ENCODE assay signal across 8 cellular contexts in genomic region chr16:85819245-85819644, GRCh38. TPM values are rescaled to one million over a fixed set of nuclear protein-coding genes. Genes with fewer than 3 reads are reported as not detected.
DNase-seq lines count a peak whose midpoint lies in the region; ATAC-seq, FAIRE-seq and TF ChIP-seq lines count a peak whose summit lies in the region.

No MANE protein-coding gene starts in this region.

- H3K4me2 ChIP-seq in DND-41 (ENCODE audit: insufficient read depth, low read length) (no peak overlapping the region), KMS-11 (no peak overlapping the region), osteoblast (ENCODE audit: insufficient read depth, low read length) (no peak overlapping the region)

- intact Hi-C loops in tibial artery (cut with DNase I; ENCODE audit: low total_unique reads), result no loop called here

- H3K9me3 ChIP-seq in DND-41 (ENCODE audit: insufficient read depth, low read length, severe bottlenecking), result no peaks in the 10 kb centered on the region
- H3K9me3 ChIP-seq in SJSA1 (replicated peaks), result no peaks in the 10 kb centered on the region
- H3K9me3 ChIP-seq in osteoblast (ENCODE audit: low read depth, low read length), result no peaks in the 10 kb centered on the region
- H3K9me3 ChIP-seq in tibial artery, result no peaks in the 10 kb centered on the region

- no peaks in the 10 kb centered on the region for H3K27me3 ChIP-seq in DND-41 (ENCODE audit: insufficient read depth, low read length, poor library complexity)
- peaks cover 24% of the 10 kb centered on the region for H3K27me3 ChIP-seq in KMS-11 (ENCODE audit: insufficient read depth, low read depth)
- peaks cover 2% of the 10 kb centered on the region; the same call in 1 of the 2 replicates for H3K27me3 ChIP-seq in SJSA1 (replicated peaks)
- H3K27me3 ChIP-seq in osteoblast (ENCODE audit: insufficient read depth, low read length), result peaks cover 17% of the 10 kb centered on the region
- H3K27me3 ChIP-seq in tibial artery, result peaks cover 0 to 57% of the 10 kb centered on the region in 2 donors

- ATAC-seq in DND-41 (ENCODE audit: insufficient read depth, low read depth) (peak; percentile 85), HG02588 (IDR thresholded peaks at IDR 0.05; ENCODE audit: unreplicated experiment) (no peak)

- H3K4me1 ChIP-seq in DND-41 (ENCODE audit: insufficient read depth, low read length) (no peaks in the 10 kb centered on the region), KMS-11 (ENCODE audit: low read depth, poor library complexity, severe bottlenecking) (no peaks in the 10 kb centered on the region), SJSA1 (replicated peaks) (no peaks in the 10 kb centered on the region; the same call in 1 of the 2 replicates), osteoblast (ENCODE audit: insufficient read depth, low read length) (no peaks in the 10 kb centered on the region), tibial artery (peaks cover 0 to 5% (median 0%) of the 10 kb centered on the region in 4 donors)

- H2AFZ ChIP-seq in DND-41 (ENCODE audit: low read depth, low read length) (no peak overlapping the region), KMS-11 (ENCODE audit: low read depth) (no peak overlapping the region), osteoblast (ENCODE audit: low read length) (no peak overlapping the region)

- 0 out of 2 replicates have a peak, but pooled peaks cover 6% of the 10 kb centered on the region for H4K20me1 ChIP-seq in DND-41 (ENCODE audit: insufficient read depth, low read length)
- no peaks in the 10 kb centered on the region for H4K20me1 ChIP-seq in KMS-11 (ENCODE audit: insufficient read depth)
- H4K20me1 ChIP-seq in osteoblast (ENCODE audit: insufficient read depth, low read length), result no peaks in the 10 kb centered on the region

- H3K36me3 ChIP-seq in DND-41 (ENCODE audit: insufficient read depth, low read length) (no peaks in the 10 kb centered on the region), KMS-11 (ENCODE audit: insufficient read depth) (no peaks in the 10 kb centered on the region), SJSA1 (no peaks in the 10 kb centered on the region), osteoblast (ENCODE audit: insufficient read depth, low read length) (no peaks in the 10 kb centered on the region), tibial artery (no peaks in the 10 kb centered on the region)

- FAIRE-seq in frontal cortex (lab: Jason Lieb, UNC), result no peak

- TF ChIP-seq CTCF in DND-41 (IDR thresholded peaks at IDR 0.05; ENCODE audit: borderline replicate concordance, extremely low read depth, low read length, poor library complexity, severe bottlenecking) (peak; percentile 81), KMS-11 (conservative IDR thresholded peaks at IDR 0.05; ENCODE audit: low read depth, low read length) (peak; percentile 71), osteoblast (IDR thresholded peaks at IDR 0.05; ENCODE audit: extremely low read depth, low read depth, low read length) (peak; percentile 78), tibial artery (IDR thresholded peaks at IDR 0.05) (peak; percentile 51 to 52)

- DNase-seq in DND-41 (peak; percentile 82), SJSA1 (ENCODE audit: low read depth in 1 of 2, low spot score in 2 of 2) (peak; percentile 71 to 88), frontal cortex (ENCODE audit: low spot score in 2 of 2) (peak; percentile 49 to 66), osteoblast (ENCODE audit: insufficient read length, low spot score, missing footprints) (peak; percentile 97), tibial artery (peak; percentile 79 to 85)
- DNase-seq in activated effector memory CD4-positive, alpha-beta T cell treated with Interleukin-2 at 50 U/mL for 16 hours, result peak; percentile 71

- H3K79me2 ChIP-seq in DND-41 (ENCODE audit: insufficient read depth, low read length), result no peaks in the 10 kb centered on the region
- H3K79me2 ChIP-seq in KMS-11 (ENCODE audit: insufficient read depth, low read depth), result no peaks in the 10 kb centered on the region
- H3K79me2 ChIP-seq in osteoblast (ENCODE audit: insufficient read depth, low read length), result no peaks in the 10 kb centered on the region

- no peak overlapping the region for H3K9ac ChIP-seq in DND-41 (ENCODE audit: low read depth, low read length)
- no peak overlapping the region for H3K9ac ChIP-seq in KMS-11

- no peak overlapping the region for H3K27ac ChIP-seq in DND-41 (ENCODE audit: low read length)
- H3K27ac ChIP-seq in KMS-11, result no peak overlapping the region
- H3K27ac ChIP-seq in SJSA1, result no peak overlapping the region
- no peak overlapping the region for H3K27ac ChIP-seq in osteoblast (ENCODE audit: low read depth, low read length)
- H3K27ac ChIP-seq in tibial artery, result no peak overlapping the region

- H3K4me3 ChIP-seq in DND-41 (ENCODE audit: low read depth in 1 of 2, low read length in 2 of 2) (no peak overlapping the region), KMS-11 (IDR thresholded peaks at IDR 0.05; ENCODE audit: insufficient read depth, low read depth, low read length) (no peak overlapping the region), SJSA1 (no peak overlapping the region), osteoblast (ENCODE audit: insufficient read depth, low read length) (no peak overlapping the region), tibial artery (no peak overlapping the region)

RNA-seq across cellular contexts. Expression of gene COX4I1, which starts 19.8 kb away (rescaled TPM):
- total RNA-seq in SJSA1 (2014; rRNA removed; shearing (Covaris generic)), result 631 and 775 TPM in 2 replicates
- 228 TPM for total RNA-seq in frontal cortex
- 277 and 297 TPM in 2 replicates for total RNA-seq in osteoblast

RNA-seq across cellular contexts. Expression of gene EMC8, which starts 19.9 kb away (rescaled TPM):
- total RNA-seq in SJSA1 (2014; rRNA removed; shearing (Covaris generic)), result 53.9 and 70.0 TPM in 2 replicates
- total RNA-seq in frontal cortex (16.3 TPM), osteoblast (28.6 and 30.1 TPM in 2 replicates)
